8 cellular contexts compared by ENCODE assay signal in genomic region chr21:32520885-32521735, GRCh38.
DNase-seq lines count a peak whose midpoint lies in the region; TF ChIP-seq lines count a peak whose summit lies in the region.

No MANE protein-coding gene starts in this region.

- no peak overlapping the region for H2BK5ac ChIP-seq in trophoblast cell (ENCODE audit: low read depth, low read length, poor library complexity)

- no peak overlapping the region for H3K14ac ChIP-seq in trophoblast cell (ENCODE audit: low read length)

- H3K4me1 ChIP-seq in fibroblast of lung (ENCODE audit: control insufficient read depth, extremely low read depth, insufficient read depth, low read length) (peaks cover 11% of the 10 kb centered on the region), trophoblast cell (ENCODE audit: control insufficient read depth in 1 of 2, insufficient read depth in 2 of 2, low read length in 2 of 2) (no peaks in the 10 kb centered on the region)

- H3K27ac ChIP-seq in fibroblast of lung (ENCODE audit: insufficient read depth, low read length) (peak overlapping the region; percentile 91), trophoblast cell (ENCODE audit: low read depth, low read length) (no peak overlapping the region)

- H3K4me3 ChIP-seq in fibroblast of lung (replicated peaks in 1 of 4; ENCODE audit: control extremely low read depth in 1 of 4, insufficient read depth in 1 of 4, low read depth in 3 of 4, low read length in 4 of 4) (peak overlapping the region in 1 of 4 experiments; percentile 11), trophoblast cell (ENCODE audit: low read depth, low read length) (no peak overlapping the region)

- H4K8ac ChIP-seq in trophoblast cell (ENCODE audit: low read depth, low read length), result no peak overlapping the region

- no peak overlapping the region for H3K9ac ChIP-seq in fibroblast of lung (ENCODE audit: insufficient read depth, low read length)
- H3K9ac ChIP-seq in trophoblast cell (ENCODE audit: low read length), result no peak overlapping the region

- DNase-seq in GM04504 (ENCODE audit: low read depth), result peak; percentile 91
- DNase-seq in SIG-M5 (lab: John Stamatoyannopoulos, UW), result peak; percentile 56
- DNase-seq in fibroblast of lung (ENCODE audit: low read depth in 2 of 2), result peak; percentile 96 to 97
- DNase-seq in trophoblast cell, result peak; percentile 89 to 94
- DNase-seq in stimulated activated CD4-positive, alpha-beta T cell treated with anti-CD3 and anti-CD28 coated beads, Interleukin-4, amount 100 ng/mL, for 24 hours, result no peak
- no peak for DNase-seq in GM10266 (ENCODE audit: extremely low spot score)
- DNase-seq in DMS53 (lab: John Stamatoyannopoulos, UW), result no peak
- no peak for DNase-seq in OCI-M2 (lab: John Stamatoyannopoulos, UW; ENCODE audit: unreplicated experiment)

- H3K23ac ChIP-seq in trophoblast cell (ENCODE audit: low read length), result no peak overlapping the region

- H3K9me3 ChIP-seq in fibroblast of lung (ENCODE audit: control insufficient read depth, insufficient read depth, low read depth, low read length) (no peaks in the 10 kb centered on the region), trophoblast cell (ENCODE audit: insufficient read depth, low read depth, low read length) (peaks cover 3% of the 10 kb centered on the region)

- H4K12ac ChIP-seq in trophoblast cell (ENCODE audit: low read depth, low read length), result no peak overlapping the region

- H3K27me3 ChIP-seq in fibroblast of lung (ENCODE audit: control insufficient read depth, insufficient read depth, low read length) (no peaks in the 10 kb centered on the region), trophoblast cell (ENCODE audit: insufficient read depth, low read length) (no peaks in the 10 kb centered on the region)

- H4K91ac ChIP-seq in trophoblast cell (ENCODE audit: low read depth, low read length), result no peak overlapping the region

- H3K36me3 ChIP-seq in fibroblast of lung (ENCODE audit: control insufficient read depth, insufficient read depth, low read length) (no peaks in the 10 kb centered on the region), trophoblast cell (ENCODE audit: control insufficient read depth in 1 of 2, insufficient read depth in 2 of 2, low read length in 2 of 2) (no peaks in the 10 kb centered on the region)

- no peaks in the 10 kb centered on the region for H4K20me1 ChIP-seq in fibroblast of lung (ENCODE audit: control insufficient read depth, extremely low read depth, insufficient read depth, low read length)

- H2AFZ ChIP-seq in fibroblast of lung (ENCODE audit: low read length) (peak overlapping the region; percentile 30), trophoblast cell (ENCODE audit: insufficient read depth, low read length, poor library complexity) (no peak overlapping the region)

- no peak overlapping the region for H3K4ac ChIP-seq in trophoblast cell (ENCODE audit: low read depth, low read length)

- no peak overlapping the region for H2BK12ac ChIP-seq in trophoblast cell (ENCODE audit: low read length)

- H2BK120ac ChIP-seq in trophoblast cell (ENCODE audit: insufficient read depth, low read length, poor library complexity), result no peak overlapping the region

- H2AK5ac ChIP-seq in trophoblast cell (ENCODE audit: low read length), result no peak overlapping the region

- H3K18ac ChIP-seq in trophoblast cell (ENCODE audit: low read length), result no peak overlapping the region

- H3K4me2 ChIP-seq in fibroblast of lung (ENCODE audit: extremely low read depth, insufficient read depth, low read length), result peak overlapping the region; percentile 75
- no peak overlapping the region for H3K4me2 ChIP-seq in trophoblast cell (ENCODE audit: low read length)

- no peaks in the 10 kb centered on the region for H3K79me2 ChIP-seq in fibroblast of lung (ENCODE audit: control insufficient read depth, insufficient read depth, low read length)
- H3K79me2 ChIP-seq in trophoblast cell (ENCODE audit: control insufficient read depth, insufficient read depth, low read length, poor library complexity), result no peaks in the 10 kb centered on the region

- no peaks in the 10 kb centered on the region for H3K79me1 ChIP-seq in trophoblast cell (ENCODE audit: low read length)

- no CpG with 5 or more reads among the region's 14 CpGs for WGBS in trophoblast cell (ENCODE audit: extremely low coverage, insufficient coverage, insufficient read length)

- TF ChIP-seq CTCF in fibroblast of lung (conservative IDR thresholded peaks at IDR 0.05 in 1 of 2, IDR thresholded peaks at IDR 0.05 in 1 of 2; ENCODE audit: low read depth in 1 of 2, low read length in 2 of 2), result no peak
- no peak for TF ChIP-seq CTCF in GM10266 (IDR thresholded peaks at IDR 0.05; ENCODE audit: control insufficient read depth, insufficient read depth, low read depth, missing control alignments)

Comparison
In these comparisons a context has a peak if more than half of its experiments do, and no peak if none do; other contexts are left out.
1. DNase-seq: peak in GM04504 (single experiment), SIG-M5 (single experiment), fibroblast of lung (2 of 2) and trophoblast cell (2 of 2); none in stimulated activated CD4-positive, alpha-beta T cell treated with anti-CD3 and anti-CD28 coated beads, Interleukin-4, amount 100 ng/mL, for 24 hours (single experiment), GM10266 (single experiment), DMS53 (single experiment) and OCI-M2 (single experiment).